Comparison of ENCODE assay signal across 24 cellular contexts in genomic region chr2:156350374-156351142, GRCh38.
"Had no signal": no experiment of that assay in that cellular context is flagged by ENCODE, and none has a peak within 500 bp of the region (broad histone marks: within the 10 kb centered on the region; RNA-seq: fewer than 3 reads in every experiment).

No MANE protein-coding gene starts in this region.

- H3K36me3 ChIP-seq: breast epithelium had no signal

- H3K4me3 Mint-ChIP-seq: activated CD4-positive, alpha-beta memory T cell treated with anti-CD3 and anti-CD28 coated beads for 36 hours; activated CD4-positive, alpha-beta T cell treated with anti-CD3 and anti-CD28 coated beads, Interleukin-2, amount 10 ng/mL, durations not matched to agents 7 days and 5 days; T-cell had no signal

- H3K9me3 ChIP-seq: breast epithelium had no signal

- H3K27me3 ChIP-seq: breast epithelium had no signal

- H3K4me1 Mint-ChIP-seq: T-cell had no signal

- H3K27me3 Mint-ChIP-seq: activated CD4-positive, alpha-beta memory T cell treated with anti-CD3 and anti-CD28 coated beads for 36 hours; activated CD4-positive, alpha-beta T cell treated with anti-CD3 and anti-CD28 coated beads, Interleukin-2, amount 10 ng/mL, durations not matched to agents 7 days and 5 days; T-cell had no signal

- DNase-seq: activated CD4-positive, alpha-beta memory T cell treated with anti-CD3 and anti-CD28 coated beads for 36 hours; activated CD4-positive, alpha-beta T cell treated with anti-CD3 and anti-CD28 coated beads, Interleukin-2, amount 10 ng/mL, durations not matched to agents 7 days and 5 days; activated CD4-positive, CD25-positive, alpha-beta regulatory T cell; activated naive CD4-positive, alpha-beta T cell treated with anti-CD3 and anti-CD28 coated beads, Interleukin-2, amount 50 U/mL, for 16 hours; aorta; caudate nucleus; Kasumi-1; NCI-H1048; NCI-H146; NCI-H187 treated with DMSO at 0.1 percent for 48 hours; NCI-H2081 treated with DMSO at 0.1 percent for 48 hours; NCI-H2227 treated with DMSO at 0.1 percent for 48 hours; NCI-H446 treated with DMSO at 0.1 percent for 48 hours; NCI-H748 treated with DMSO at 0.1 percent for 48 hours; NK-92 treated with Interleukin-12 subunit alpha and Interleukin-12 subunit beta, amount 100 ng/mL, for 24 hours; OCI-M1; RPMI8226; T-cell; T-helper 2 cell; T1000 had no signal

- ATAC-seq: Panc1, Right ventricle myocardium inferior, T-cell had no signal

- H3K4me3 ChIP-seq: breast epithelium, SK-N-MC had no signal

- H3K9me3 Mint-ChIP-seq: activated CD4-positive, alpha-beta memory T cell treated with anti-CD3 and anti-CD28 coated beads for 36 hours; activated CD4-positive, alpha-beta T cell treated with anti-CD3 and anti-CD28 coated beads, Interleukin-2, amount 10 ng/mL, durations not matched to agents 7 days and 5 days; T-cell had no signal

- H3K4me1 ChIP-seq: breast epithelium had no signal

- H3K36me3 Mint-ChIP-seq: activated CD4-positive, alpha-beta memory T cell treated with anti-CD3 and anti-CD28 coated beads for 36 hours; T-cell had no signal

- H3K27ac ChIP-seq: breast epithelium, SK-N-MC had no signal

- H3K27ac Mint-ChIP-seq: activated CD4-positive, alpha-beta memory T cell treated with anti-CD3 and anti-CD28 coated beads for 36 hours; activated CD4-positive, alpha-beta T cell treated with anti-CD3 and anti-CD28 coated beads, Interleukin-2, amount 10 ng/mL, durations not matched to agents 7 days and 5 days; T-cell had no signal
